Comparison of ENCODE assay signal across 20 cellular contexts in genomic region chr10:6460861-6461409, GRCh38.
A peak's percentile ranks its signal among the peaks of the same experiment; 100 is the strongest.
DNase-seq lines count a peak whose midpoint lies in the region; ATAC-seq lines count a peak whose summit lies in the region.
"Had no signal": no experiment of that assay in that cellular context is flagged by ENCODE, and none has a peak within 500 bp of the region (broad histone marks: within the 10 kb centered on the region; RNA-seq: fewer than 3 reads in every experiment).

No MANE protein-coding gene starts in this region.

- H3K4me3 Mint-ChIP-seq in activated T-cell treated with anti-CD3 and anti-CD28 coated beads, Interleukin-2, amount 50 U/mL, for 24 hours, result no peak overlapping the region
- no peak overlapping the region for H3K4me3 Mint-ChIP-seq in activated T-cell treated with anti-CD3 and anti-CD28 coated beads, Interleukin-2, amount 50 U/mL, for 4 hours
- H3K4me3 Mint-ChIP-seq in CD8-positive, alpha-beta memory T cell, result peak overlapping the region in 2 of 7 donors; percentile 8 to 60
- H3K4me3 Mint-ChIP-seq in activated naive CD8-positive, alpha-beta T cell treated with anti-CD3 and anti-CD28 coated beads for 36 hours, result no peak overlapping the region
- no peak overlapping the region for H3K4me3 Mint-ChIP-seq in immature natural killer cell

- H3K4me1 ChIP-seq in CD8-positive, alpha-beta memory T cell (ENCODE audit: insufficient read depth, low read length), result no peaks in the 10 kb centered on the region
- H3K4me1 ChIP-seq: A549, HAP-1 had no signal

- H3K4me3 ChIP-seq in CD8-positive, alpha-beta memory T cell (ENCODE audit: low read length), result no peak overlapping the region
- H3K4me3 ChIP-seq: A549, HAP-1 had no signal

- POLR2A ChIA-PET in CD8-positive, alpha-beta memory T cell (lab: Charles Lee), result no interaction called here

- no peak overlapping the region for H3K27ac ChIP-seq in CD8-positive, alpha-beta memory T cell (ENCODE audit: low read depth, low read length)
- H3K27ac ChIP-seq: A549, C4-2B, HL-60 had no signal

- peaks cover 65% of the 10 kb centered on the region for H3K36me3 ChIP-seq in CD8-positive, alpha-beta memory T cell (ENCODE audit: insufficient read depth, low read length)
- H3K36me3 ChIP-seq: HAP-1 had no signal

- no peaks in the 10 kb centered on the region for H3K9me3 ChIP-seq in CD8-positive, alpha-beta memory T cell (ENCODE audit: low read length)
- H3K9me3 ChIP-seq: A549, HAP-1 had no signal

- H3K36me3 Mint-ChIP-seq in activated T-cell treated with anti-CD3 and anti-CD28 coated beads, Interleukin-2, amount 50 U/mL, for 24 hours (ENCODE audit: low read depth), result peaks cover 100% of the 10 kb centered on the region
- H3K36me3 Mint-ChIP-seq in activated T-cell treated with anti-CD3 and anti-CD28 coated beads, Interleukin-2, amount 50 U/mL, for 4 hours (ENCODE audit: insufficient read depth), result peaks cover 70% of the 10 kb centered on the region
- H3K36me3 Mint-ChIP-seq in CD8-positive, alpha-beta memory T cell, result peaks cover 63 to 96% (median 68%) of the 10 kb centered on the region in 3 donors
- H3K36me3 Mint-ChIP-seq in activated naive CD8-positive, alpha-beta T cell treated with anti-CD3 and anti-CD28 coated beads for 36 hours, result peaks cover 80% of the 10 kb centered on the region
- H3K36me3 Mint-ChIP-seq in immature natural killer cell, result peaks cover 68 to 81% (median 78%) of the 10 kb centered on the region in 3 donors

- peak overlapping the region; percentile 8 for H3K27ac Mint-ChIP-seq in activated T-cell treated with anti-CD3 and anti-CD28 coated beads, Interleukin-2, amount 50 U/mL, for 24 hours
- H3K27ac Mint-ChIP-seq in CD8-positive, alpha-beta memory T cell, result peak overlapping the region; percentile 5 to 92 (median 60)
- H3K27ac Mint-ChIP-seq in activated naive CD8-positive, alpha-beta T cell treated with anti-CD3 and anti-CD28 coated beads for 36 hours, result peak overlapping the region; percentile 5
- peak overlapping the region in 4 of 6 donors; percentile 20 to 70 (median 38) for H3K27ac Mint-ChIP-seq in immature natural killer cell

- H3K27me3 Mint-ChIP-seq in activated T-cell treated with anti-CD3 and anti-CD28 coated beads, Interleukin-2, amount 50 U/mL, for 24 hours, result no peaks in the 10 kb centered on the region
- H3K27me3 Mint-ChIP-seq in activated T-cell treated with anti-CD3 and anti-CD28 coated beads, Interleukin-2, amount 50 U/mL, for 4 hours (ENCODE audit: low read depth), result no peaks in the 10 kb centered on the region
- H3K27me3 Mint-ChIP-seq in CD8-positive, alpha-beta memory T cell, result peaks cover 0 to 5% of the 10 kb centered on the region in 2 donors
- H3K27me3 Mint-ChIP-seq in activated naive CD8-positive, alpha-beta T cell treated with anti-CD3 and anti-CD28 coated beads for 36 hours, result no peaks in the 10 kb centered on the region
- peaks cover 0 to 12% (median 8%) of the 10 kb centered on the region in 3 donors for H3K27me3 Mint-ChIP-seq in immature natural killer cell (ENCODE audit: low read depth in 3 of 3)

- H3K9me3 Mint-ChIP-seq in activated T-cell treated with anti-CD3 and anti-CD28 coated beads, Interleukin-2, amount 50 U/mL, for 24 hours, result peaks cover 5% of the 10 kb centered on the region
- H3K9me3 Mint-ChIP-seq in activated T-cell treated with anti-CD3 and anti-CD28 coated beads, Interleukin-2, amount 50 U/mL, for 4 hours, result peaks cover 6% of the 10 kb centered on the region
- peaks cover 0 to 2% (median 0%) of the 10 kb centered on the region in 5 donors for H3K9me3 Mint-ChIP-seq in CD8-positive, alpha-beta memory T cell
- H3K9me3 Mint-ChIP-seq in activated naive CD8-positive, alpha-beta T cell treated with anti-CD3 and anti-CD28 coated beads for 36 hours, result peaks cover 9% of the 10 kb centered on the region
- H3K9me3 Mint-ChIP-seq in immature natural killer cell, result no peaks in the 10 kb centered on the region

- ATAC-seq in activated T-cell treated with anti-CD3 and anti-CD28 coated beads, Interleukin-2, amount 50 U/mL, for 4 hours, result no peak
- no peak for ATAC-seq in activated CD4-positive, CD25-positive, alpha-beta regulatory T cell treated with anti-CD3 and anti-CD28 coated beads, Interleukin-2, amount 50 U/mL, for 24 hours
- ATAC-seq: A549 had no signal

- H3K4me1 Mint-ChIP-seq in activated T-cell treated with anti-CD3 and anti-CD28 coated beads, Interleukin-2, amount 50 U/mL, for 24 hours (ENCODE audit: low read depth), result peaks cover 32% of the 10 kb centered on the region
- peaks cover 19% of the 10 kb centered on the region for H3K4me1 Mint-ChIP-seq in activated T-cell treated with anti-CD3 and anti-CD28 coated beads, Interleukin-2, amount 50 U/mL, for 4 hours (ENCODE audit: low read depth)
- H3K4me1 Mint-ChIP-seq in CD8-positive, alpha-beta memory T cell, result peaks cover 23 to 40% (median 30%) of the 10 kb centered on the region in 3 donors
- H3K4me1 Mint-ChIP-seq in activated naive CD8-positive, alpha-beta T cell treated with anti-CD3 and anti-CD28 coated beads for 36 hours, result peaks cover 27% of the 10 kb centered on the region
- peaks cover 0 to 26% of the 10 kb centered on the region in 2 donors for H3K4me1 Mint-ChIP-seq in immature natural killer cell

- DNase-seq in activated T-cell treated with anti-CD3 and anti-CD28 coated beads, Interleukin-2, amount 50 U/mL, for 24 hours, result no peak
- no peak for DNase-seq in activated T-cell treated with anti-CD3 and anti-CD28 coated beads, Interleukin-2, amount 50 U/mL, for 4 hours
- no peak for DNase-seq in CD8-positive, alpha-beta memory T cell
- no peak for DNase-seq in activated naive CD8-positive, alpha-beta T cell treated with anti-CD3 and anti-CD28 coated beads for 36 hours
- DNase-seq in immature natural killer cell (no peak), DMS 273 treated with DMSO at 0.1 percent for 48 hours (lab: John Stamatoyannopoulos, UW) (no peak), NCI-H524 treated with DMSO at 0.1 percent for 48 hours (lab: John Stamatoyannopoulos, UW) (no peak)
- DNase-seq: Calu3, KBM-7, NCI-H1436, NCI-H2029 treated with DMSO at 0.1 percent for 48 hours, NCI-H2171 treated with DMSO at 0.1 percent for 48 hours, NCI-H446 treated with DMSO at 0.1 percent for 48 hours, NCI-H774, RPMI8226 had no signal

- no peaks in the 10 kb centered on the region for H3K27me3 ChIP-seq in CD8-positive, alpha-beta memory T cell (ENCODE audit: insufficient read depth, low read length, poor library complexity, severe bottlenecking)

- CTCF ChIA-PET in CD8-positive, alpha-beta memory T cell (lab: Charles Lee), result no interaction called here

Comparison
In these comparisons a context has a peak if more than half of its experiments do, and no peak if none do; other contexts are left out.
1. H3K27ac Mint-ChIP-seq: peak in every context shown above with its lines; median percentile 60 in CD8-positive, alpha-beta memory T cell; 38 in immature natural killer cell; 8 in activated T-cell treated with anti-CD3 and anti-CD28 coated beads, Interleukin-2, amount 50 U/mL, for 24 hours; 5 in activated naive CD8-positive, alpha-beta T cell treated with anti-CD3 and anti-CD28 coated beads for 36 hours.